ENCODE assay signal across 15 cellular contexts in genomic region chr14:22433059-22433458, GRCh38.
A peak's percentile ranks its signal among the peaks of the same experiment; 100 is the strongest.
DNase-seq lines count a peak whose midpoint lies in the region; ATAC-seq, FAIRE-seq and TF ChIP-seq lines count a peak whose summit lies in the region.
"Had no signal": no experiment of that assay in that cellular context is flagged by ENCODE, and none has a peak within 500 bp of the region (broad histone marks: within the 10 kb centered on the region; RNA-seq: fewer than 3 reads in every experiment).

No MANE protein-coding gene starts in this region.

- DNase-seq in RPMI8226 (peak; percentile 37), endothelial cell of umbilical vein (ENCODE audit: low read depth, low spot score) (no peak), C1 segment of cervical spinal cord (lab: John Stamatoyannopoulos, UW) (no peak), SKM-1 (lab: John Stamatoyannopoulos, UW; ENCODE audit: unreplicated experiment) (no peak)
- no peak for DNase-seq in stimulated activated naive B cell treated with anti-CD40 and anti-IgM and Interleukin-4, amounts not matched to agents 10 μg/mL and 1 μg/mL and 100 μg/mL, for 72 hours
- DNase-seq in stimulated activated CD4-positive, alpha-beta T cell treated with anti-CD3 and anti-CD28 coated beads, Interleukin-2, amount 100 ng/mL, for 24 hours, result no peak
- DNase-seq: activated CD4-positive, alpha-beta T cell treated with anti-CD3 and anti-CD28 coated beads for 48 hours; activated T-cell treated with anti-CD3 and anti-CD28 coated beads, Interleukin-2, amount 50 U/mL, for 1 hour; stimulated activated naive CD4-positive, alpha-beta T cell had no signal

- peak overlapping the region; percentile 49 for H3K4me2 ChIP-seq in endothelial cell of umbilical vein (ENCODE audit: insufficient read depth, low read length)

- peaks cover 29% of the 10 kb centered on the region for H3K4me1 ChIP-seq in endothelial cell of umbilical vein (ENCODE audit: control insufficient read depth, extremely low read depth, insufficient read depth, low read length)
- H3K4me1 ChIP-seq: BE2C had no signal

- no peak for FAIRE-seq in endothelial cell of umbilical vein (lab: Jason Lieb, UNC)
- FAIRE-seq: urothelium cell line had no signal

- POLR2A ChIA-PET in endothelial cell of umbilical vein (lab: Charles Lee), result no interaction called here

- peaks cover 35 to 50% of the 10 kb centered on the region in 2 donors for H3K4me1 Mint-ChIP-seq in stimulated activated naive B cell treated with anti-CD40 and anti-IgM and Interleukin-4, amounts not matched to agents 10 μg/mL and 1 μg/mL and 100 μg/mL, for 72 hours

- ATAC-seq in HG02885 (IDR thresholded peaks at IDR 0.05; ENCODE audit: poor library complexity, unreplicated experiment) (peak; percentile 48), HG03159 (IDR thresholded peaks at IDR 0.05; ENCODE audit: unreplicated experiment) (no peak)
- ATAC-seq in stimulated activated naive B cell treated with anti-CD40 and anti-IgM and Interleukin-4, amounts not matched to agents 10 μg/mL and 1 μg/mL and 100 μg/mL, for 72 hours (replicated peaks), result peak; percentile 66 to 68

- intact Hi-C loops in endothelial cell of umbilical vein (cut with micrococcal nuclease), result loop anchor here (5.0 kb wide), 2 partner anchors 39 to 104 kb away; no protein-coding TSS in a partner anchor

- H3K9me3 ChIP-seq in endothelial cell of umbilical vein (replicated peaks; ENCODE audit: control insufficient read depth, insufficient read depth, low read length), result no peaks in the 10 kb centered on the region
- H3K9me3 ChIP-seq: BE2C, gastroesophageal sphincter had no signal

- no TSS peak for BruUV-seq in endothelial cell of umbilical vein (replicated peaks; lab: Mats Ljungman, UMichigan)

- H2AFZ ChIP-seq in endothelial cell of umbilical vein (ENCODE audit: low read depth, low read length), result no peak overlapping the region

- H3K4me3 Mint-ChIP-seq in stimulated activated naive B cell treated with anti-CD40 and anti-IgM and Interleukin-4, amounts not matched to agents 10 μg/mL and 1 μg/mL and 100 μg/mL, for 72 hours, result no peak overlapping the region

- CTCF ChIA-PET in endothelial cell of umbilical vein (lab: Charles Lee), result interaction anchor here (1.0 to 2.3 kb wide), 5 partner anchors 11 to 118 kb away, joined by 5 to 15 read pairs (median 5); no protein-coding TSS in a partner anchor

- H3K27me3 ChIP-seq in endothelial cell of umbilical vein (ENCODE audit: control insufficient read depth in 2 of 2, insufficient read depth in 2 of 2, low read length in 2 of 2), result peaks cover under 1 to 4% of the 10 kb centered on the region in 2 experiments
- H3K27me3 ChIP-seq: BE2C, gastroesophageal sphincter had no signal

- no peaks in the 10 kb centered on the region for H3K9me1 ChIP-seq in endothelial cell of umbilical vein (replicated peaks; ENCODE audit: control insufficient read depth, extremely low read depth, insufficient read depth, low read length)

- H3K36me3 Mint-ChIP-seq in stimulated activated naive B cell treated with anti-CD40 and anti-IgM and Interleukin-4, amounts not matched to agents 10 μg/mL and 1 μg/mL and 100 μg/mL, for 72 hours, result no peaks in the 10 kb centered on the region
- H3K36me3 Mint-ChIP-seq: IgD-negative memory B cell had no signal

- peak overlapping the region; percentile 16 for H3K27ac Mint-ChIP-seq in stimulated activated naive B cell treated with anti-CD40 and anti-IgM and Interleukin-4, amounts not matched to agents 10 μg/mL and 1 μg/mL and 100 μg/mL, for 72 hours

- H3K27me3 Mint-ChIP-seq in stimulated activated naive B cell treated with anti-CD40 and anti-IgM and Interleukin-4, amounts not matched to agents 10 μg/mL and 1 μg/mL and 100 μg/mL, for 72 hours, result peaks cover 6 to 19% of the 10 kb centered on the region in 2 donors

- no peaks in the 10 kb centered on the region for H4K20me1 ChIP-seq in endothelial cell of umbilical vein (replicated peaks; ENCODE audit: control insufficient read depth, extremely low read depth, insufficient read depth, low read length)

- no peak for TF ChIP-seq POLR2A in endothelial cell of umbilical vein (IDR thresholded peaks at IDR 0.05; ENCODE audit: low read depth, low read length)

- no peaks in the 10 kb centered on the region for H3K79me2 ChIP-seq in endothelial cell of umbilical vein (ENCODE audit: control insufficient read depth, insufficient read depth, low read length)

- TF ChIP-seq CTCF in endothelial cell of umbilical vein (IDR thresholded peaks at IDR 0.05; ENCODE audit: extremely low read depth in 1 of 2, insufficient read depth in 1 of 2, low read depth in 1 of 2, low read length in 2 of 2), result no peak

- H3K4me3 ChIP-seq in endothelial cell of umbilical vein (replicated peaks in 1 of 3; ENCODE audit: insufficient read depth in 1 of 3, low read depth in 1 of 3, low read length in 3 of 3), result no peak overlapping the region
- H3K4me3 ChIP-seq: gastroesophageal sphincter had no signal

- no peak overlapping the region for H3K9ac ChIP-seq in endothelial cell of umbilical vein (replicated peaks; ENCODE audit: extremely low read depth, insufficient read depth, low read length)

- dilution Hi-C loops in endothelial cell of umbilical vein (cut with MboI; ENCODE audit: extremely low pct_ligation_motif_present, low sequenced_read_pairs), result no loop called here

- no peaks in the 10 kb centered on the region for H3K36me3 ChIP-seq in endothelial cell of umbilical vein (ENCODE audit: control insufficient read depth in 2 of 2, extremely low read depth in 1 of 2, insufficient read depth in 2 of 2, low read length in 2 of 2)
- H3K36me3 ChIP-seq: BE2C, gastroesophageal sphincter had no signal

- no peaks in the 10 kb centered on the region for H3K9me3 Mint-ChIP-seq in stimulated activated naive B cell treated with anti-CD40 and anti-IgM and Interleukin-4, amounts not matched to agents 10 μg/mL and 1 μg/mL and 100 μg/mL, for 72 hours
- H3K9me3 Mint-ChIP-seq: IgD-negative memory B cell had no signal

- H3K27ac ChIP-seq in endothelial cell of umbilical vein (ENCODE audit: insufficient read depth, low read depth, low read length), result no peak overlapping the region
- H3K27ac ChIP-seq: gastroesophageal sphincter had no signal

TF ChIP-seq in endothelial cell of umbilical vein, 7 proteins besides CTCF, POLR2A, EP300 and RAD21:
- no peak for TF ChIP-seq FOS (IDR thresholded peaks at IDR 0.05; ENCODE audit: borderline replicate concordance, insufficient read depth, low read length)
- no peak for TF ChIP-seq EZH2 (IDR thresholded peaks at IDR 0.05; ENCODE audit: borderline replicate concordance, low read depth, low read length, severe bottlenecking)
- no peak for TF ChIP-seq JUN (IDR thresholded peaks at IDR 0.05; ENCODE audit: borderline replicate concordance, insufficient read depth, insufficient read length, low read depth)
- TF ChIP-seq GATA2 (IDR thresholded peaks at IDR 0.05; ENCODE audit: insufficient read depth, insufficient read length, low read depth, low read length), result no peak
- TF ChIP-seq POLR2AphosphoS5 (IDR thresholded peaks at IDR 0.05; ENCODE audit: insufficient read depth, low read depth, low read length), result no peak
- TF ChIP-seq MYC (IDR thresholded peaks at IDR 0.05; ENCODE audit: low read depth, low read length), result no peak
- TF ChIP-seq MAX (IDR thresholded peaks at IDR 0.05; ENCODE audit: insufficient read depth, insufficient read length), result no peak
